In the genomic region with DNA sequence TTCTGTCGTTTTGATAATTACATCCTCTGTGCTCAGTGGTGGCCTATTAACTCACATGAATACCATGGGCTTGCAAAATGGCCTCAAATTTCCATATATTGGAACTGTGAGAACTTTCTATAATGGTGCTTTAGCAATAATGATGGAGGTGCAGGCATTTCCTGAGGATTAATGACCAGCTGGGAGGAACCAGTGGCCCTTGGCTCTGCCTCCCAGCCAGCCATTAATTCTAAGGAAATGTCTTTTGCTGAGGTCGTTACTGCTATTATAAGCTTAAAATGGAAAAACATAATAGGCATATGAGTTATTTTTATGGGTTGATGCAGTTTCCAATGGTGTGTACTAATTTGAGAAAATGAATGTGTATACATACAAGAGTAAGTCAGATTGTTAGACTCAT, we compare ENCODE assay signal across 1 cellular context.
TF ChIP-seq lines count a peak whose summit lies in the region.

No MANE protein-coding gene starts in this region.

TF ChIP-seq in IMR-90, 13 proteins besides CTCF, POLR2A, EP300 and RAD21 (continued from another document):
- TF ChIP-seq, protein P1, sequence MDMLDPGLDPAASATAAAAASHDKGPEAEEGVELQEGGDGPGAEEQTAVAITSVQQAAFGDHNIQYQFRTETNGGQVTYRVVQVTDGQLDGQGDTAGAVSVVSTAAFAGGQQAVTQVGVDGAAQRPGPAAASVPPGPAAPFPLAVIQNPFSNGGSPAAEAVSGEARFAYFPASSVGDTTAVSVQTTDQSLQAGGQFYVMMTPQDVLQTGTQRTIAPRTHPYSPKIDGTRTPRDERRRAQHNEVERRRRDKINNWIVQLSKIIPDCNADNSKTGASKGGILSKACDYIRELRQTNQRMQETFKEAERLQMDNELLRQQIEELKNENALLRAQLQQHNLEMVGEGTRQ (IDR thresholded peaks at IDR 0.05; ENCODE audit: low read depth, low read length): no peak
- no peak for TF ChIP-seq RCOR1 (IDR thresholded peaks at IDR 0.05; ENCODE audit: insufficient replicate concordance, low read length)
- no peak for TF ChIP-seq MXI1 (IDR thresholded peaks at IDR 0.05; ENCODE audit: borderline replicate concordance, low read depth, low read length)
- no peak for TF ChIP-seq MAZ (IDR thresholded peaks at IDR 0.05; ENCODE audit: borderline replicate concordance, low read depth, low read length)
- TF ChIP-seq SMC3 (IDR thresholded peaks at IDR 0.05; ENCODE audit: low read depth, low read length): no peak
- no peak for TF ChIP-seq BHLHE40 (IDR thresholded peaks at IDR 0.05; ENCODE audit: low read depth, low read length)
- no peak for TF ChIP-seq RFX5 (IDR thresholded peaks at IDR 0.05; ENCODE audit: low read depth, low read length)
- no peak for TF ChIP-seq ELK1 (IDR thresholded peaks at IDR 0.05; ENCODE audit: borderline replicate concordance, low read depth, low read length)
TF ChIP-seq in IMR-90: peak in this region for 0.
